ENCODE assay signal across 12 cellular contexts in the genomic region with DNA sequence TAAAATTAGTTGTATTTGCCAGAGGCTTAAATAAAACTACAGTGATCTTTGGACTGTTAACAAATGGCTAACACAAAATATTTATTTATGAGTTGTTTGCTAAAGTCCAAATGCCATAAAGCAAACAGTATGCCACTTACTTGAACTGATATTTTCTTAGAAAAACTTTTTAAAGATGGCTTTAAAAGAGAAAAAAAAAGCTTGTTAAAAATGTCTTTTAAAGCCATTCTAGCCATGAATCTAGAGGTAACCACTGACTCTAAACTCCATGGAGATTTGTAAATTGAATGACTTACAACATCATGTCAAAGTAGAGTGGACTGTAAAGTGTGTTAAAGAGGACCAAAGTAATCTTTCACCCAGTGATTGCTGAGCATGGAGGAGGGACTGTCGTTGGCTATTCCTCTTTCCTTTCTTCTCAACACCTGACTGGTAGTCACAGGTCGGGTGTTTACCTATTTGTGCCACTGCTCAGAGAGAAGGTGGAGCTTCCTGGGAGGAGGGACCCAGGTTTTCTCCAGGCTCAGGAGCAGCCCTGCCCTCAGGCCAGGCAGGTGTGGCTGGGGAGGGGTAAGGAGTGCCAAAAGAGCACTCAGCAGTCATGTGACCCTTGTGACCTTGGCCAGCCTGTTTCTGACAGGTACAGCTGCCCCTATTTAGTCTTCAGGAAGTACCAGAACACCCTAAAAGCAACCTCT.
DNase-seq lines count a peak whose midpoint lies in the region; ATAC-seq and TF ChIP-seq lines count a peak whose summit lies in the region.
"Had no signal": no experiment of that assay in that cellular context is flagged by ENCODE, and none has a peak within 500 bp of the region (broad histone marks: within the 10 kb centered on the region; RNA-seq: fewer than 3 reads in every experiment).

No MANE protein-coding gene starts in this region.

- no peak overlapping the region for H3K4me3 ChIP-seq in lung
- H3K4me3 ChIP-seq: gastroesophageal sphincter had no signal

- no peak for TF ChIP-seq CTCF in lung (IDR thresholded peaks at IDR 0.05; ENCODE audit: control extremely low read depth, extremely low read depth)

- DNase-seq in DMS153 treated with DMSO at 0.1 percent for 48 hours (lab: John Stamatoyannopoulos, UW; ENCODE audit: unreplicated experiment) = peak; percentile 64
- peak; percentile 85 for DNase-seq in NCI-H146 treated with DMSO at 0.1 percent for 48 hours (lab: John Stamatoyannopoulos, UW; ENCODE audit: unreplicated experiment)
- peak; percentile 18 to 85 for DNase-seq in T47D (ENCODE audit: low read depth in 1 of 2, low spot score in 1 of 2)
- DNase-seq in lung (ENCODE audit: low spot score) = peak; percentile 82
- no peak for DNase-seq in activated CD8-positive, alpha-beta memory T cell treated with anti-CD3 and anti-CD28 coated beads, Interleukin-2, amount 50 U/mL, for 4 hours
- no peak for DNase-seq in ACHN
- no peak for DNase-seq in germinal center (ENCODE audit: low spot score)
- DNase-seq: cerebellar nuclear complex; stimulated activated CD4-positive, alpha-beta T cell treated with anti-CD3 and anti-CD28 coated beads, Interleukin-12 subunit alpha, Interleukin-12 subunit beta, amount 100 ng/mL, for 4 hours; stimulated activated naive B cell treated with anti-CD40 and anti-IgM and Interleukin-4, amounts not matched to agents 10 μg/mL and 1 μg/mL and 100 μg/mL, for 72 hours had no signal

- H3K36me3 ChIP-seq in lung (ENCODE audit: control insufficient read depth in 2 of 2, insufficient read depth in 2 of 2, low read length in 2 of 2) = no peaks in the 10 kb centered on the region
- H3K36me3 ChIP-seq: gastroesophageal sphincter had no signal

- 51 to 61% methylated on average over 2 of the region's 2 CpGs for whole genome bisulfite sequencing in lung, 2 donors

- in situ Hi-C loops in T47D (cut with HindIII; ENCODE audit: low pct_unique_long_range_greater_than_20kb, low sequenced_read_pairs) = no loop called here
- in situ Hi-C loops in ACHN (cut with HindIII; ENCODE audit: low pct_ligation_motif_present, low pct_unique_long_range_greater_than_20kb, low sequenced_read_pairs) = no loop called here

- no peaks in the 10 kb centered on the region for H3K4me1 ChIP-seq in lung (ENCODE audit: control insufficient read depth in 2 of 2, insufficient read depth in 2 of 2, low read length in 2 of 2)
- H3K4me1 ChIP-seq: gastroesophageal sphincter had no signal

- peak; percentile 94 for ATAC-seq in lung (ENCODE audit: insufficient read depth, low FRiP score)
- ATAC-seq in GM21825 (IDR thresholded peaks at IDR 0.05; ENCODE audit: unreplicated experiment) = no peak
- ATAC-seq: gastroesophageal sphincter; stimulated activated naive B cell treated with anti-CD40 and anti-IgM and Interleukin-4, amounts not matched to agents 10 μg/mL and 1 μg/mL and 100 μg/mL, for 72 hours had no signal

- no peaks in the 10 kb centered on the region for H3K27me3 ChIP-seq in lung (ENCODE audit: control insufficient read depth, insufficient read depth)
- H3K27me3 ChIP-seq: gastroesophageal sphincter had no signal

- H3K27ac ChIP-seq in lung (ENCODE audit: low read depth in 1 of 2, low read length in 1 of 2) = no peak overlapping the region
- H3K27ac ChIP-seq: gastroesophageal sphincter had no signal

- H3K9me3 ChIP-seq in lung (ENCODE audit: control insufficient read depth in 2 of 2, insufficient read depth in 1 of 2, low read length in 1 of 2) = no peaks in the 10 kb centered on the region
- H3K9me3 ChIP-seq: gastroesophageal sphincter had no signal

Comparison
In these comparisons a context has a peak if more than half of its experiments do, and no peak if none do; other contexts are left out.
1. DNase-seq: peak in DMS153 treated with DMSO at 0.1 percent for 48 hours (single experiment), NCI-H146 treated with DMSO at 0.1 percent for 48 hours (single experiment), T47D (2 of 2) and lung (single experiment); none in activated CD8-positive, alpha-beta memory T cell treated with anti-CD3 and anti-CD28 coated beads, Interleukin-2, amount 50 U/mL, for 4 hours (single experiment), ACHN (single experiment) and germinal center (single experiment).